In genomic region chr21:37587635-37588177, GRCh38 we compare ENCODE assay signal across 35 cellular contexts.
"Had no signal": no experiment of that assay in that cellular context is flagged by ENCODE, and none has a peak within 500 bp of the region (broad histone marks: within the 10 kb centered on the region; RNA-seq: fewer than 3 reads in every experiment).

No MANE protein-coding gene starts in this region.

- H3K27ac ChIP-seq: ascending aorta, cardiac muscle cell, Peyer's patch, SJSA1 had no signal

- H3K9me3 ChIP-seq: ascending aorta, MG63, Peyer's patch, SJSA1, SK-N-SH had no signal

- H3K27me3 Mint-ChIP-seq: activated CD4-positive, alpha-beta memory T cell treated with anti-CD3 and anti-CD28 coated beads for 36 hours had no signal

- H3K36me3 ChIP-seq: ascending aorta, cardiac muscle cell, MG63, Peyer's patch, SJSA1 had no signal

- DNase-seq: activated CD4-positive, alpha-beta memory T cell treated with anti-CD3 and anti-CD28 coated beads for 36 hours; activated CD4-positive, alpha-beta T cell treated with anti-CD3 and anti-CD28 coated beads for 4 hours; activated CD4-positive, alpha-beta T cell treated with anti-CD3 and anti-CD28 coated beads, Interleukin-2, amount 50 U/mL, for 1 hour; activated CD4-positive, CD25-positive, alpha-beta regulatory T cell treated with anti-CD3 and anti-CD28 coated beads, Interleukin-2, amount 50 U/mL, for 72 hours; activated gamma-delta T cell; activated naive CD4-positive, alpha-beta T cell treated with Interleukin-2 at 50 U/mL for 16 hours; activated naive CD8-positive, alpha-beta T cell treated with anti-CD3 and anti-CD28 coated beads, Interleukin-2, amount 10 ng/mL, durations not matched to agents 7 days and 5 days; activated T-cell treated with anti-CD3 and anti-CD28 coated beads, Interleukin-2, amount 50 U/mL, for 1 hour; activated T-cell treated with anti-CD3 and anti-CD28 coated beads, Interleukin-2, amount 50 U/mL, for 72 hours; amygdala; Karpas-422; MG63; NCI-H1092; NCI-H1436 treated with DMSO at 0.1 percent for 48 hours; NCI-H1694 treated with DMSO at 0.1 percent for 48 hours; NCI-H2029; NCI-H2107; NCI-H2171; NCI-H510A; NCI-H526; NCI-H748 treated with DMSO at 0.1 percent for 48 hours; NK-92 treated with Interleukin-12 subunit alpha and Interleukin-12 subunit beta, amount 100 ng/mL, for 24 hours; PC-3; Peyer's patch; RPMI8226; SHP77 treated with DMSO at 0.1 percent for 48 hours; SK-N-SH had no signal

- H3K9me3 Mint-ChIP-seq: activated CD4-positive, alpha-beta memory T cell treated with anti-CD3 and anti-CD28 coated beads for 36 hours; activated naive CD4-positive, alpha-beta T cell treated with anti-CD3 and anti-CD28 coated beads, Interleukin-2, amount 50 U/mL, for 24 hours; activated naive CD8-positive, alpha-beta T cell treated with anti-CD3 and anti-CD28 coated beads, Interleukin-2, amount 10 ng/mL, durations not matched to agents 7 days and 5 days; activated T-cell treated with anti-CD3 and anti-CD28 coated beads, Interleukin-2, amount 50 U/mL, for 72 hours; activated T-helper 17 cell treated with anti-CD3 and anti-CD28 coated beads, Interleukin-2, amount 50 U/mL, for 72 hours; central memory CD8-positive, alpha-beta T cell; T-helper 1 cell treated with Interleukin-12 subunit alpha and Interleukin-12 subunit beta and Interleukin-4 antibody, amounts not matched to agents 30 μg/mL and 1 μg/mL, for 36 hours; T-helper 2 cell treated with Interferon-gamma antibody and Interleukin-4, amounts not matched to agents 5 μg/mL and 100 μg/mL, for 36 hours had no signal

- H3K4me1 Mint-ChIP-seq: activated naive CD4-positive, alpha-beta T cell treated with anti-CD3 and anti-CD28 coated beads, Interleukin-2, amount 50 U/mL, for 24 hours; activated naive CD8-positive, alpha-beta T cell treated with anti-CD3 and anti-CD28 coated beads, Interleukin-2, amount 10 ng/mL, durations not matched to agents 7 days and 5 days; activated T-helper 17 cell treated with anti-CD3 and anti-CD28 coated beads, Interleukin-2, amount 50 U/mL, for 72 hours; central memory CD8-positive, alpha-beta T cell had no signal

- H3K36me3 Mint-ChIP-seq: activated CD4-positive, alpha-beta memory T cell treated with anti-CD3 and anti-CD28 coated beads for 36 hours; activated naive CD4-positive, alpha-beta T cell treated with anti-CD3 and anti-CD28 coated beads, Interleukin-2, amount 50 U/mL, for 24 hours; activated naive CD8-positive, alpha-beta T cell treated with anti-CD3 and anti-CD28 coated beads, Interleukin-2, amount 10 ng/mL, durations not matched to agents 7 days and 5 days had no signal

- H3K4me3 ChIP-seq: ascending aorta, cardiac muscle cell, MG63, Peyer's patch, SJSA1 had no signal

- H3K27ac Mint-ChIP-seq: activated CD4-positive, alpha-beta memory T cell treated with anti-CD3 and anti-CD28 coated beads for 36 hours; activated naive CD4-positive, alpha-beta T cell treated with anti-CD3 and anti-CD28 coated beads, Interleukin-2, amount 50 U/mL, for 24 hours; activated naive CD8-positive, alpha-beta T cell treated with anti-CD3 and anti-CD28 coated beads, Interleukin-2, amount 10 ng/mL, durations not matched to agents 7 days and 5 days; activated T-cell treated with anti-CD3 and anti-CD28 coated beads, Interleukin-2, amount 50 U/mL, for 72 hours; activated T-helper 17 cell treated with anti-CD3 and anti-CD28 coated beads, Interleukin-2, amount 50 U/mL, for 72 hours; T-helper 1 cell treated with Interleukin-12 subunit alpha and Interleukin-12 subunit beta and Interleukin-4 antibody, amounts not matched to agents 30 μg/mL and 1 μg/mL, for 36 hours; T-helper 2 cell treated with Interferon-gamma antibody and Interleukin-4, amounts not matched to agents 5 μg/mL and 100 μg/mL, for 36 hours had no signal

- H3K4me3 Mint-ChIP-seq: activated CD4-positive, alpha-beta memory T cell treated with anti-CD3 and anti-CD28 coated beads for 36 hours; activated naive CD4-positive, alpha-beta T cell treated with anti-CD3 and anti-CD28 coated beads, Interleukin-2, amount 50 U/mL, for 24 hours; activated naive CD8-positive, alpha-beta T cell treated with anti-CD3 and anti-CD28 coated beads, Interleukin-2, amount 10 ng/mL, durations not matched to agents 7 days and 5 days; activated T-cell treated with anti-CD3 and anti-CD28 coated beads, Interleukin-2, amount 50 U/mL, for 72 hours; activated T-helper 17 cell treated with anti-CD3 and anti-CD28 coated beads, Interleukin-2, amount 50 U/mL, for 72 hours; central memory CD8-positive, alpha-beta T cell; T-helper 1 cell treated with Interleukin-12 subunit alpha and Interleukin-12 subunit beta and Interleukin-4 antibody, amounts not matched to agents 30 μg/mL and 1 μg/mL, for 36 hours; T-helper 2 cell treated with Interferon-gamma antibody and Interleukin-4, amounts not matched to agents 5 μg/mL and 100 μg/mL, for 36 hours had no signal

- ATAC-seq: activated T-cell treated with anti-CD3 and anti-CD28 coated beads, Interleukin-2, amount 50 U/mL, for 72 hours; activated T-helper 17 cell treated with anti-CD3 and anti-CD28 coated beads, Interleukin-2, amount 50 U/mL, for 72 hours; PC-3 had no signal

- H3K4me1 ChIP-seq: ascending aorta, Peyer's patch, SJSA1 had no signal
